ENCODE assay signal across 1 cellular context in genomic region chr2:134142903-134143302, GRCh38.
TF ChIP-seq lines count a peak whose summit lies in the region.

No MANE protein-coding gene starts in this region.

TF ChIP-seq in GM23338, 12 proteins besides CTCF, POLR2A, EP300 and RAD21:
- TF ChIP-seq ZNF462 (CRISPR knock-in tag; IDR thresholded peaks at IDR 0.05) = no peak
- no peak for TF ChIP-seq STAT1 (IDR thresholded peaks at IDR 0.05; ENCODE audit: unreplicated experiment)
- TF ChIP-seq JUNB (IDR thresholded peaks at IDR 0.05; ENCODE audit: unreplicated experiment) = no peak
- TF ChIP-seq ZNF331 (CRISPR knock-in tag; IDR thresholded peaks at IDR 0.05; ENCODE audit: low read depth) = no peak
- TF ChIP-seq NANOG (IDR thresholded peaks at IDR 0.05; ENCODE audit: borderline replicate concordance) = no peak
- no peak for TF ChIP-seq EZH2 (IDR thresholded peaks at IDR 0.05; ENCODE audit: low read depth, unreplicated experiment)
- no peak for TF ChIP-seq EZH2phosphoT487 (IDR thresholded peaks at IDR 0.05; ENCODE audit: unreplicated experiment)
- TF ChIP-seq CREB1 (CRISPR knock-in tag; IDR thresholded peaks at IDR 0.05; ENCODE audit: low read depth) = no peak
- no peak for TF ChIP-seq ETS1 (IDR thresholded peaks at IDR 0.05)
TF ChIP-seq in GM23338: peak in this region for 0.
